Comparison of ENCODE assay signal across 1 cellular context in the genomic region with DNA sequence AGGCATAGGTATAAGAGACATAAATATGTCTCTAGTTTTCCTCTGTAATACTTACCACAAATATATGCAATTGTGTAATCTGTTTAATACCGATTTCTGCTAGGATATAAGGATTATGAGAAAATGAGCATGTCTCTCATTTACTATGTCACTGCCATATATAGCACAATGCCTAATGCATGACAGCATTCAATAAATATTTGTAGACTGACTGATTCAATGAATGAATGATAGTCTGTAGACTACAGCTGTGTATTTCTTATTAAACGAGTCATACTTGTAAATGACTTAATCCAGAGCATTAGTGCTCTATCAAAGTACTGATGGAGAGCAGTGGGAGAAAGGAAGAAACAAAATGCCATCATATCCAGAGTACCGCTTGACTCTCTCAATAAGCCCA.
TF ChIP-seq lines count a peak whose summit lies in the region.

No MANE protein-coding gene starts in this region.

TF ChIP-seq in endothelial cell of umbilical vein, 7 proteins besides CTCF, POLR2A, EP300 and RAD21:
- TF ChIP-seq FOS (IDR thresholded peaks at IDR 0.05; ENCODE audit: borderline replicate concordance, insufficient read depth, low read length) (peak; percentile 62), GATA2 (IDR thresholded peaks at IDR 0.05; ENCODE audit: insufficient read depth, insufficient read length, low read depth, low read length) (no peak), POLR2AphosphoS5 (IDR thresholded peaks at IDR 0.05; ENCODE audit: insufficient read depth, low read depth, low read length) (no peak), MYC (IDR thresholded peaks at IDR 0.05; ENCODE audit: low read depth, low read length) (no peak), JUN (IDR thresholded peaks at IDR 0.05; ENCODE audit: borderline replicate concordance, insufficient read depth, insufficient read length, low read depth) (peak; percentile 73), EZH2 (IDR thresholded peaks at IDR 0.05; ENCODE audit: borderline replicate concordance, low read depth, low read length, severe bottlenecking) (no peak)
- TF ChIP-seq, protein P1, sequence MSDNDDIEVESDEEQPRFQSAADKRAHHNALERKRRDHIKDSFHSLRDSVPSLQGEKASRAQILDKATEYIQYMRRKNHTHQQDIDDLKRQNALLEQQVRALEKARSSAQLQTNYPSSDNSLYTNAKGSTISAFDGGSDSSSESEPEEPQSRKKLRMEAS (IDR thresholded peaks at IDR 0.05; ENCODE audit: insufficient read depth, insufficient read length), result no peak
